Comparison of ENCODE assay signal across 1 cellular context in the genomic region with DNA sequence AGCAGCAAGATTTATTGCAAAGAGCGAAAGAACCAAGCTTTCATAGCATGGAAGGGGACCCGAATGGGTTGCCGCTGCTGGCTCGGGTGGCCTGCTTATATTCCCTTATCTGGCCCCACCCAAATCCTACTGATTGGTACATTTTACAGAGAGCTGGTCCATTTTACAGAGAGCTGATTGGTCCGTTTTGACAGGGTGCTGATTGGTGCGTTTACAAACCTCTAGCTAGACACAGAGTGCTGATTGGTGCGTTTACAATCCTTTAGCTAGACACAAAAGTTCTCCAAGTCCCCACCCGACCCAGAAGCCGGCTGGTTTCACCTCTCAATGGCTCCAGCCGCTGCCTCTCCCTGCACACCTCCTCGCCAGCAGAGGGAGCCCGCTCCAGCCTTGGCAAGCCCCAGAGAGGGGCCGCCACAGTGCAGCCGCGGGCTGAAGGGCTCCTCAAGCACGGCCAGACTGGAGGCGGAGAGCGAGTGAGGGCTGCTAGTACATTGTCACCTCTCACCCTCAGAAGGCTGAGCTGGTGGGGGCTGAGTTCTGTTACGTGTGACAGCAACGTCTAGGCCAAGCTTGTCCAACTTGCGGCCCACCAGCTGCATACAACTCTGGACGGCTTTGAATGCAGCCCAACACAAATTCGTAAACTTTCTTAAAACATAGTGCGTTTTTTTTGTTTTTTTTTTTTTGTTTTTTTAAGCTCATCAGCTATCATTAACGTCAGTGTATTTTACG.
A peak's percentile ranks its signal among the peaks of the same experiment; 100 is the strongest.
TF ChIP-seq lines count a peak whose summit lies in the region.

No MANE protein-coding gene starts in this region.

TF ChIP-seq in HepG2, 621 proteins besides CTCF, POLR2A, EP300 and RAD21 (continued from another document and continues in another):
- TF ChIP-seq, protein P1, sequence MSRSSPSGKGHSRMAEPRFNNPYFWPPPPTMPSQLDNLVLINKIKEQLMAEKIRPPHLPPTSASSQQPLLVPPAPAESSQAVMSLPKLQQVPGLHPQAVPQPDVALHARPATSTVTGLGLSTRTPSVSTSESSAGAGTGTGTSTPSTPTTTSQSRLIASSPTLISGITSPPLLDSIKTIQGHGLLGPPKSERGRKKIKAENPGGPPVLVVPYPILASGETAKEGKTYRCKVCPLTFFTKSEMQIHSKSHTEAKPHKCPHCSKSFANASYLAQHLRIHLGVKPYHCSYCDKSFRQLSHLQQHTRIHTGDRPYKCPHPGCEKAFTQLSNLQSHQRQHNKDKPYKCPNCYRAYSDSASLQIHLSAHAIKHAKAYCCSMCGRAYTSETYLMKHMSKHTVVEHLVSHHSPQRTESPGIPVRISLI (CRISPR knock-in tag; IDR thresholded peaks at IDR 0.05; ENCODE audit: borderline replicate concordance): peak; percentile 31; the same call in 1 of the 2 replicates
- TF ChIP-seq TBP (CRISPR knock-in tag; IDR thresholded peaks at IDR 0.05) (no peak), SIX4 (CRISPR knock-in tag; IDR thresholded peaks at IDR 0.05) (no peak), THAP11 (CRISPR knock-in tag; IDR thresholded peaks at IDR 0.05) (peak; percentile 66), ZSCAN25 (CRISPR knock-in tag; IDR thresholded peaks at IDR 0.05) (no peak), ZNF263 (CRISPR knock-in tag; IDR thresholded peaks at IDR 0.05) (0 out of 2 replicates have a peak, but pooled peaks have one; percentile 9), ZNF788 (CRISPR knock-in tag; IDR thresholded peaks at IDR 0.05; ENCODE audit: borderline replicate concordance) (peak; percentile 66), ELF4 (CRISPR knock-in tag; IDR thresholded peaks at IDR 0.05; ENCODE audit: borderline replicate concordance) (no peak), ZNF556 (CRISPR knock-in tag; IDR thresholded peaks at IDR 0.05; ENCODE audit: borderline replicate concordance) (no peak; the same call in 1 of the 2 replicates), KAT8 (CRISPR knock-in tag; IDR thresholded peaks at IDR 0.05) (peak; percentile 79), SP2 (CRISPR knock-in tag; IDR thresholded peaks at IDR 0.05) (no peak), KMT2A (CRISPR knock-in tag; IDR thresholded peaks at IDR 0.05) (0 out of 2 replicates have a peak, but pooled peaks have one; percentile 7), EED (CRISPR knock-in tag; IDR thresholded peaks at IDR 0.05) (peak; percentile 33; the same call in 1 of the 2 replicates), ZNF160 (CRISPR knock-in tag; IDR thresholded peaks at IDR 0.05) (no peak), PAWR (CRISPR knock-in tag; IDR thresholded peaks at IDR 0.05; ENCODE audit: borderline replicate concordance) (no peak), ZNF317 (CRISPR knock-in tag; IDR thresholded peaks at IDR 0.05) (peak; percentile 58; the same call in 1 of the 2 replicates), KMT2B (CRISPR knock-in tag; IDR thresholded peaks at IDR 0.05) (0 out of 2 replicates have a peak, but pooled peaks have one; percentile 49), PHF8 (CRISPR knock-in tag; IDR thresholded peaks at IDR 0.05) (peak; percentile 63), SNAPC2 (CRISPR knock-in tag; IDR thresholded peaks at IDR 0.05) (no peak), NFKB2 (CRISPR knock-in tag; IDR thresholded peaks at IDR 0.05; ENCODE audit: borderline replicate concordance) (peak; percentile 64; the same call in 1 of the 2 replicates), ZNF614 (CRISPR knock-in tag; IDR thresholded peaks at IDR 0.05; ENCODE audit: borderline replicate concordance) (peak; percentile 39; the same call in 1 of the 2 replicates), ZNF274 (CRISPR knock-in tag; IDR thresholded peaks at IDR 0.05) (peak; percentile 82), HIVEP1 (CRISPR knock-in tag; IDR thresholded peaks at IDR 0.05) (0 out of 2 replicates have a peak, but pooled peaks have one; percentile 28), KDM4B (CRISPR knock-in tag; IDR thresholded peaks at IDR 0.05) (peak; percentile 69; the same call in 1 of the 2 replicates), MYNN (CRISPR knock-in tag; IDR thresholded peaks at IDR 0.05; ENCODE audit: low read depth) (no peak), ZNF20 (CRISPR knock-in tag; IDR thresholded peaks at IDR 0.05) (no peak), ZNF335 (CRISPR knock-in tag; IDR thresholded peaks at IDR 0.05) (0 out of 2 replicates have a peak, but pooled peaks have one; percentile 9), ARNTL (CRISPR knock-in tag; IDR thresholded peaks at IDR 0.05) (no peak), DMAP1 (CRISPR knock-in tag; IDR thresholded peaks at IDR 0.05) (peak; percentile 53; the same call in 1 of the 2 replicates), GZF1 (CRISPR knock-in tag; IDR thresholded peaks at IDR 0.05) (0 out of 2 replicates have a peak, but pooled peaks have one; percentile 27), ZSCAN31 (CRISPR knock-in tag; IDR thresholded peaks at IDR 0.05; ENCODE audit: low read depth) (0 out of 2 replicates have a peak, but pooled peaks have one; percentile 33), ZBTB3 (CRISPR knock-in tag; IDR thresholded peaks at IDR 0.05; ENCODE audit: borderline replicate concordance, low read depth) (no peak), EHMT2 (IDR thresholded peaks at IDR 0.05; ENCODE audit: borderline replicate concordance, low read depth, low read length) (no peak), ZNF883 (CRISPR knock-in tag; IDR thresholded peaks at IDR 0.05; ENCODE audit: not compliant biosample characterization) (peak; percentile 69)
- TF ChIP-seq, protein P2, sequence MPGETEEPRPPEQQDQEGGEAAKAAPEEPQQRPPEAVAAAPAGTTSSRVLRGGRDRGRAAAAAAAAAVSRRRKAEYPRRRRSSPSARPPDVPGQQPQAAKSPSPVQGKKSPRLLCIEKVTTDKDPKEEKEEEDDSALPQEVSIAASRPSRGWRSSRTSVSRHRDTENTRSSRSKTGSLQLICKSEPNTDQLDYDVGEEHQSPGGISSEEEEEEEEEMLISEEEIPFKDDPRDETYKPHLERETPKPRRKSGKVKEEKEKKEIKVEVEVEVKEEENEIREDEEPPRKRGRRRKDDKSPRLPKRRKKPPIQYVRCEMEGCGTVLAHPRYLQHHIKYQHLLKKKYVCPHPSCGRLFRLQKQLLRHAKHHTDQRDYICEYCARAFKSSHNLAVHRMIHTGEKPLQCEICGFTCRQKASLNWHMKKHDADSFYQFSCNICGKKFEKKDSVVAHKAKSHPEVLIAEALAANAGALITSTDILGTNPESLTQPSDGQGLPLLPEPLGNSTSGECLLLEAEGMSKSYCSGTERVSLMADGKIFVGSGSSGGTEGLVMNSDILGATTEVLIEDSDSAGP (CRISPR knock-in tag; IDR thresholded peaks at IDR 0.05; ENCODE audit: borderline replicate concordance): peak; percentile 78
- TF ChIP-seq, protein P3, sequence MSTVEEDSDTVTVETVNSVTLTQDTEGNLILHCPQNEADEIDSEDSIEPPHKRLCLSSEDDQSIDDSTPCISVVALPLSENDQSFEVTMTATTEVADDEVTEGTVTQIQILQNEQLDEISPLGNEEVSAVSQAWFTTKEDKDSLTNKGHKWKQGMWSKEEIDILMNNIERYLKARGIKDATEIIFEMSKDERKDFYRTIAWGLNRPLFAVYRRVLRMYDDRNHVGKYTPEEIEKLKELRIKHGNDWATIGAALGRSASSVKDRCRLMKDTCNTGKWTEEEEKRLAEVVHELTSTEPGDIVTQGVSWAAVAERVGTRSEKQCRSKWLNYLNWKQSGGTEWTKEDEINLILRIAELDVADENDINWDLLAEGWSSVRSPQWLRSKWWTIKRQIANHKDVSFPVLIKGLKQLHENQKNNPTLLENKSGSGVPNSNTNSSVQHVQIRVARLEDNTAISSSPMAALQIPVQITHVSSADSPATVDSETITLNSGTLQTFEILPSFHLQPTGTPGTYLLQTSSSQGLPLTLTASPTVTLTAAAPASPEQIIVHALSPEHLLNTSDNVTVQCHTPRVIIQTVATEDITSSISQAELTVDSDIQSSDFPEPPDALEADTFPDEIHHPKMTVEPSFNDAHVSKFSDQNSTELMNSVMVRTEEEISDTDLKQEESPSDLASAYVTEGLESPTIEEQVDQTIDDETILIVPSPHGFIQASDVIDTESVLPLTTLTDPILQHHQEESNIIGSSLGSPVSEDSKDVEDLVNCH (CRISPR knock-in tag; IDR thresholded peaks at IDR 0.05): no peak
- TF ChIP-seq, protein P4, sequence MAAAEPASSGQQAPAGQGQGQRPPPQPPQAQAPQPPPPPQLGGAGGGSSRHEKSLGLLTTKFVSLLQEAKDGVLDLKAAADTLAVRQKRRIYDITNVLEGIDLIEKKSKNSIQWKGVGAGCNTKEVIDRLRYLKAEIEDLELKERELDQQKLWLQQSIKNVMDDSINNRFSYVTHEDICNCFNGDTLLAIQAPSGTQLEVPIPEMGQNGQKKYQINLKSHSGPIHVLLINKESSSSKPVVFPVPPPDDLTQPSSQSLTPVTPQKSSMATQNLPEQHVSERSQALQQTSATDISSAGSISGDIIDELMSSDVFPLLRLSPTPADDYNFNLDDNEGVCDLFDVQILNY (CRISPR knock-in tag; conservative IDR thresholded peaks at IDR 0.05): 0 out of 2 replicates have a peak, but pooled peaks have one; percentile 23
- TF ChIP-seq, protein P5, sequence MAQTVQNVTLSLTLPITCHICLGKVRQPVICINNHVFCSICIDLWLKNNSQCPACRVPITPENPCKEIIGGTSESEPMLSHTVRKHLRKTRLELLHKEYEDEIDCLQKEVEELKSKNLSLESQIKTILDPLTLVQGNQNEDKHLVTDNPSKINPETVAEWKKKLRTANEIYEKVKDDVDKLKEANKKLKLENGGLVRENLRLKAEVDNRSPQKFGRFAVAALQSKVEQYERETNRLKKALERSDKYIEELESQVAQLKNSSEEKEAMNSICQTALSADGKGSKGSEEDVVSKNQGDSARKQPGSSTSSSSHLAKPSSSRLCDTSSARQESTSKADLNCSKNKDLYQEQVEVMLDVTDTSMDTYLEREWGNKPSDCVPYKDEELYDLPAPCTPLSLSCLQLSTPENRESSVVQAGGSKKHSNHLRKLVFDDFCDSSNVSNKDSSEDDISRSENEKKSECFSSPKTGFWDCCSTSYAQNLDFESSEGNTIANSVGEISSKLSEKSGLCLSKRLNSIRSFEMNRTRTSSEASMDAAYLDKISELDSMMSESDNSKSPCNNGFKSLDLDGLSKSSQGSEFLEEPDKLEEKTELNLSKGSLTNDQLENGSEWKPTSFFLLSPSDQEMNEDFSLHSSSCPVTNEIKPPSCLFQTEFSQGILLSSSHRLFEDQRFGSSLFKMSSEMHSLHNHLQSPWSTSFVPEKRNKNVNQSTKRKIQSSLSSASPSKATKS (CRISPR knock-in tag; IDR thresholded peaks at IDR 0.05): no peak
- TF ChIP-seq, protein P6, sequence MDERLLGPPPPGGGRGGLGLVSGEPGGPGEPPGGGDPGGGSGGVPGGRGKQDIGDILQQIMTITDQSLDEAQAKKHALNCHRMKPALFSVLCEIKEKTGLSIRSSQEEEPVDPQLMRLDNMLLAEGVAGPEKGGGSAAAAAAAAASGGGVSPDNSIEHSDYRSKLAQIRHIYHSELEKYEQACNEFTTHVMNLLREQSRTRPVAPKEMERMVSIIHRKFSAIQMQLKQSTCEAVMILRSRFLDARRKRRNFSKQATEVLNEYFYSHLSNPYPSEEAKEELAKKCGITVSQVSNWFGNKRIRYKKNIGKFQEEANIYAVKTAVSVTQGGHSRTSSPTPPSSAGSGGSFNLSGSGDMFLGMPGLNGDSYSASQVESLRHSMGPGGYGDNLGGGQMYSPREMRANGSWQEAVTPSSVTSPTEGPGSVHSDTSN (CRISPR knock-in tag; IDR thresholded peaks at IDR 0.05): no peak
- TF ChIP-seq, protein P7, sequence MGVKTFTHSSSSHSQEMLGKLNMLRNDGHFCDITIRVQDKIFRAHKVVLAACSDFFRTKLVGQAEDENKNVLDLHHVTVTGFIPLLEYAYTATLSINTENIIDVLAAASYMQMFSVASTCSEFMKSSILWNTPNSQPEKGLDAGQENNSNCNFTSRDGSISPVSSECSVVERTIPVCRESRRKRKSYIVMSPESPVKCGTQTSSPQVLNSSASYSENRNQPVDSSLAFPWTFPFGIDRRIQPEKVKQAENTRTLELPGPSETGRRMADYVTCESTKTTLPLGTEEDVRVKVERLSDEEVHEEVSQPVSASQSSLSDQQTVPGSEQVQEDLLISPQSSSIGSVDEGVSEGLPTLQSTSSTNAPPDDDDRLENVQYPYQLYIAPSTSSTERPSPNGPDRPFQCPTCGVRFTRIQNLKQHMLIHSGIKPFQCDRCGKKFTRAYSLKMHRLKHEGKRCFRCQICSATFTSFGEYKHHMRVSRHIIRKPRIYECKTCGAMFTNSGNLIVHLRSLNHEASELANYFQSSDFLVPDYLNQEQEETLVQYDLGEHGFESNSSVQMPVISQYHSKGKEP (CRISPR knock-in tag; IDR thresholded peaks at IDR 0.05): no peak
- TF ChIP-seq, protein P8, sequence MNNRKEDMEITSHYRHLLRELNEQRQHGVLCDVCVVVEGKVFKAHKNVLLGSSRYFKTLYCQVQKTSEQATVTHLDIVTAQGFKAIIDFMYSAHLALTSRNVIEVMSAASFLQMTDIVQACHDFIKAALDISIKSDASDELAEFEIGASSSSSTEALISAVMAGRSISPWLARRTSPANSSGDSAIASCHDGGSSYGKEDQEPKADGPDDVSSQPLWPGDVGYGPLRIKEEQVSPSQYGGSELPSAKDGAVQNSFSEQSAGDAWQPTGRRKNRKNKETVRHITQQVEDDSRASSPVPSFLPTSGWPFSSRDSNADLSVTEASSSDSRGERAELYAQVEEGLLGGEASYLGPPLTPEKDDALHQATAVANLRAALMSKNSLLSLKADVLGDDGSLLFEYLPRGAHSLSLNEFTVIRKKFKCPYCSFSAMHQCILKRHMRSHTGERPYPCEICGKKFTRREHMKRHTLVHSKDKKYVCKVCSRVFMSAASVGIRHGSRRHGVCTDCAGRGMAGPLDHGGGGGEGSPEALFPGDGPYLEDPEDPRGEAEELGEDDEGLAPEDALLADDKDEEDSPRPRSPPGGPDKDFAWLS (CRISPR knock-in tag; IDR thresholded peaks at IDR 0.05; ENCODE audit: borderline replicate concordance): no peak
- TF ChIP-seq, protein P9, sequence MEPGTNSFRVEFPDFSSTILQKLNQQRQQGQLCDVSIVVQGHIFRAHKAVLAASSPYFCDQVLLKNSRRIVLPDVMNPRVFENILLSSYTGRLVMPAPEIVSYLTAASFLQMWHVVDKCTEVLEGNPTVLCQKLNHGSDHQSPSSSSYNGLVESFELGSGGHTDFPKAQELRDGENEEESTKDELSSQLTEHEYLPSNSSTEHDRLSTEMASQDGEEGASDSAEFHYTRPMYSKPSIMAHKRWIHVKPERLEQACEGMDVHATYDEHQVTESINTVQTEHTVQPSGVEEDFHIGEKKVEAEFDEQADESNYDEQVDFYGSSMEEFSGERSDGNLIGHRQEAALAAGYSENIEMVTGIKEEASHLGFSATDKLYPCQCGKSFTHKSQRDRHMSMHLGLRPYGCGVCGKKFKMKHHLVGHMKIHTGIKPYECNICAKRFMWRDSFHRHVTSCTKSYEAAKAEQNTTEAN (CRISPR knock-in tag; conservative IDR thresholded peaks at IDR 0.05): no peak
- TF ChIP-seq, protein P10, sequence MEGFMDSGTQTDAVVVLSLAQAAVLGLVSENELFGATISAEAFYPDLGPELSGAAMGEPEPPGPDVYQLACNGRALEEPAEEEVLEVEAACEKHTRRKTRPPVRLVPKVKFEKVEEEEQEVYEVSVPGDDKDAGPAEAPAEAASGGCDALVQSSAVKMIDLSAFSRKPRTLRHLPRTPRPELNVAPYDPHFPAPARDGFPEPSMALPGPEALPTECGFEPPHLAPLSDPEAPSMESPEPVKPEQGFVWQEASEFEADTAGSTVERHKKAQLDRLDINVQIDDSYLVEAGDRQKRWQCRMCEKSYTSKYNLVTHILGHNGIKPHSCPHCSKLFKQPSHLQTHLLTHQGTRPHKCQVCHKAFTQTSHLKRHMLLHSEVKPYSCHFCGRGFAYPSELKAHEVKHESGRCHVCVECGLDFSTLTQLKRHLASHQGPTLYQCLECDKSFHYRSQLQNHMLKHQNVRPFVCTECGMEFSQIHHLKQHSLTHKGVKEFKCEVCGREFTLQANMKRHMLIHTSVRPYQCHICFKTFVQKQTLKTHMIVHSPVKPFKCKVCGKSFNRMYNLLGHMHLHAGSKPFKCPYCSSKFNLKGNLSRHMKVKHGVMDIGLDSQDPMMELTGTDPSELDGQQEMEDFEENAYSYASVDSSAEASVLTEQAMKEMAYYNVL (CRISPR knock-in tag; IDR thresholded peaks at IDR 0.05; ENCODE audit: borderline replicate concordance): peak; percentile 40; the same call in 1 of the 2 replicates
